In genomic region chr14:39755269-39755878, GRCh38 we compare ENCODE assay signal across 19 cellular contexts.
DNase-seq lines count a peak whose midpoint lies in the region; ATAC-seq, FAIRE-seq and TF ChIP-seq lines count a peak whose summit lies in the region.
"Had no signal": no experiment of that assay in that cellular context is flagged by ENCODE, and none has a peak within 500 bp of the region (broad histone marks: within the 10 kb centered on the region; RNA-seq: fewer than 3 reads in every experiment).

No MANE protein-coding gene starts in this region.

- H3K4me3 ChIP-seq in GM23338 (no peak overlapping the region), vagina (no peak overlapping the region)
- H3K4me3 ChIP-seq: lung, testis had no signal

- no peak for TF ChIP-seq POLR2A in vagina (IDR thresholded peaks at IDR 0.05)

- H3K36me3 Mint-ChIP-seq in GM23338 (ENCODE audit: low read depth): no peaks in the 10 kb centered on the region
- H3K36me3 Mint-ChIP-seq: brain, natural killer cell had no signal

- TF ChIP-seq CTCF in GM23338 (conservative IDR thresholded peaks at IDR 0.05; ENCODE audit: low read depth in 2 of 2): no peak
- TF ChIP-seq CTCF in vagina (IDR thresholded peaks at IDR 0.05): no peak
- no peak for TF ChIP-seq CTCF in D721Med (IDR thresholded peaks at IDR 0.05; ENCODE audit: insufficient read depth, missing control alignments)

- H3K27me3 Mint-ChIP-seq in GM23338 (ENCODE audit: insufficient read depth, low read depth, poor library complexity): no peaks in the 10 kb centered on the region
- H3K27me3 Mint-ChIP-seq: brain had no signal

- H3K27me3 ChIP-seq in GM23338 (ENCODE audit: insufficient read depth) (no peaks in the 10 kb centered on the region), vagina (no peaks in the 10 kb centered on the region)
- H3K27me3 ChIP-seq: BE2C, testis had no signal

- no peak for FAIRE-seq in D721Med (lab: Jason Lieb, UNC)

- H3K36me3 ChIP-seq in GM23338 (ENCODE audit: insufficient read depth) (no peaks in the 10 kb centered on the region), vagina (no peaks in the 10 kb centered on the region)
- H3K36me3 ChIP-seq: BE2C had no signal

- H3K4me2 ChIP-seq in GM23338: no peak overlapping the region

- DNase-seq in GM23338 (ENCODE audit: low spot score) (no peak), kidney glomerular epithelial cell (lab: John Stamatoyannopoulos, UW) (peak; percentile 10), NCI-H526 (lab: John Stamatoyannopoulos, UW) (no peak), vagina (ENCODE audit: extremely low spot score in 2 of 2) (no peak), D721Med (ENCODE audit: insufficient read length, low spot score) (no peak)
- DNase-seq: activated CD8-positive, alpha-beta T cell treated with anti-CD3 and anti-CD28 coated beads, Interleukin-2, amount 10 ng/mL, durations not matched to agents 7 days and 5 days; activated gamma-delta T cell; BE2C; natural killer cell; NCI-H146; NCI-H446 treated with DMSO at 0.1 percent for 48 hours; OCI-M1; testis had no signal

- intact Hi-C loops in vagina (cut with DNase I): no loop called here

- H3K9me3 Mint-ChIP-seq in GM23338: no peaks in the 10 kb centered on the region
- H3K9me3 Mint-ChIP-seq: brain had no signal

- H4K20me1 ChIP-seq in GM23338 (replicated peaks; ENCODE audit: insufficient read depth): no peaks in the 10 kb centered on the region

- no peak overlapping the region for H3K27ac ChIP-seq in GM23338 (ENCODE audit: low read depth)
- H3K27ac ChIP-seq in vagina: no peak overlapping the region
- H3K27ac ChIP-seq: testis had no signal

- no peaks in the 10 kb centered on the region for H3F3A ChIP-seq in GM23338 (replicated peaks; ENCODE audit: low read depth)

- ATAC-seq in GM19324 (IDR thresholded peaks at IDR 0.05; ENCODE audit: low FRiP score, unreplicated experiment) (peak; percentile 56), GM23338 (no peak), HG03196 (IDR thresholded peaks at IDR 0.05; ENCODE audit: unreplicated experiment) (peak; percentile 94), GM18517 (IDR thresholded peaks at IDR 0.05; ENCODE audit: unreplicated experiment) (no peak)
- ATAC-seq: activated CD8-positive, alpha-beta T cell treated with anti-CD3 and anti-CD28 coated beads, Interleukin-2, amount 10 ng/mL, durations not matched to agents 7 days and 5 days; natural killer cell; SK-N-SH treated with all-trans-retinoic acid at 6 μM for 48 hours had no signal

- H3K27ac Mint-ChIP-seq in GM23338: 0 out of 2 replicates have a peak overlapping the region, but pooled peaks have one; percentile 13
- H3K27ac Mint-ChIP-seq: activated CD8-positive, alpha-beta T cell treated with anti-CD3 and anti-CD28 coated beads, Interleukin-2, amount 10 ng/mL, durations not matched to agents 7 days and 5 days; brain; natural killer cell had no signal

- H3K4me1 ChIP-seq in GM23338 (ENCODE audit: insufficient read depth): no peaks in the 10 kb centered on the region
- no peaks in the 10 kb centered on the region for H3K4me1 ChIP-seq in vagina
- H3K4me1 ChIP-seq: BE2C, testis had no signal

- no peak overlapping the region for H2AFZ ChIP-seq in GM23338

- no peaks in the 10 kb centered on the region for H3K9me2 ChIP-seq in GM23338 (ENCODE audit: insufficient read depth)

- H3K4me3 Mint-ChIP-seq in GM23338: no peak overlapping the region
- H3K4me3 Mint-ChIP-seq: activated CD8-positive, alpha-beta T cell treated with anti-CD3 and anti-CD28 coated beads, Interleukin-2, amount 10 ng/mL, durations not matched to agents 7 days and 5 days; brain; natural killer cell had no signal

- H3K9me3 ChIP-seq in vagina: no peaks in the 10 kb centered on the region
- H3K9me3 ChIP-seq: BE2C, testis had no signal

- H3K79me2 ChIP-seq in GM23338 (replicated peaks; ENCODE audit: insufficient read depth): no peaks in the 10 kb centered on the region

- 0 out of 3 replicates have a peak, but pooled peaks cover 3% of the 10 kb centered on the region for H3K4me1 Mint-ChIP-seq in GM23338
- H3K4me1 Mint-ChIP-seq: natural killer cell had no signal

TF ChIP-seq in GM23338, 12 proteins besides CTCF, POLR2A, EP300 and RAD21 (continues in another document):
- TF ChIP-seq, protein P1, sequence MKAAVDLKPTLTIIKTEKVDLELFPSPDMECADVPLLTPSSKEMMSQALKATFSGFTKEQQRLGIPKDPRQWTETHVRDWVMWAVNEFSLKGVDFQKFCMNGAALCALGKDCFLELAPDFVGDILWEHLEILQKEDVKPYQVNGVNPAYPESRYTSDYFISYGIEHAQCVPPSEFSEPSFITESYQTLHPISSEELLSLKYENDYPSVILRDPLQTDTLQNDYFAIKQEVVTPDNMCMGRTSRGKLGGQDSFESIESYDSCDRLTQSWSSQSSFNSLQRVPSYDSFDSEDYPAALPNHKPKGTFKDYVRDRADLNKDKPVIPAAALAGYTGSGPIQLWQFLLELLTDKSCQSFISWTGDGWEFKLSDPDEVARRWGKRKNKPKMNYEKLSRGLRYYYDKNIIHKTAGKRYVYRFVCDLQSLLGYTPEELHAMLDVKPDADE (IDR thresholded peaks at IDR 0.05): no peak
- no peak for TF ChIP-seq ZNF114 (CRISPR knock-in tag; IDR thresholded peaks at IDR 0.05)
- TF ChIP-seq NANOG (IDR thresholded peaks at IDR 0.05; ENCODE audit: borderline replicate concordance): no peak
- TF ChIP-seq STAT1 (IDR thresholded peaks at IDR 0.05; ENCODE audit: unreplicated experiment): no peak
- TF ChIP-seq EZH2 (IDR thresholded peaks at IDR 0.05; ENCODE audit: low read depth, unreplicated experiment): no peak
- TF ChIP-seq, protein P2, sequence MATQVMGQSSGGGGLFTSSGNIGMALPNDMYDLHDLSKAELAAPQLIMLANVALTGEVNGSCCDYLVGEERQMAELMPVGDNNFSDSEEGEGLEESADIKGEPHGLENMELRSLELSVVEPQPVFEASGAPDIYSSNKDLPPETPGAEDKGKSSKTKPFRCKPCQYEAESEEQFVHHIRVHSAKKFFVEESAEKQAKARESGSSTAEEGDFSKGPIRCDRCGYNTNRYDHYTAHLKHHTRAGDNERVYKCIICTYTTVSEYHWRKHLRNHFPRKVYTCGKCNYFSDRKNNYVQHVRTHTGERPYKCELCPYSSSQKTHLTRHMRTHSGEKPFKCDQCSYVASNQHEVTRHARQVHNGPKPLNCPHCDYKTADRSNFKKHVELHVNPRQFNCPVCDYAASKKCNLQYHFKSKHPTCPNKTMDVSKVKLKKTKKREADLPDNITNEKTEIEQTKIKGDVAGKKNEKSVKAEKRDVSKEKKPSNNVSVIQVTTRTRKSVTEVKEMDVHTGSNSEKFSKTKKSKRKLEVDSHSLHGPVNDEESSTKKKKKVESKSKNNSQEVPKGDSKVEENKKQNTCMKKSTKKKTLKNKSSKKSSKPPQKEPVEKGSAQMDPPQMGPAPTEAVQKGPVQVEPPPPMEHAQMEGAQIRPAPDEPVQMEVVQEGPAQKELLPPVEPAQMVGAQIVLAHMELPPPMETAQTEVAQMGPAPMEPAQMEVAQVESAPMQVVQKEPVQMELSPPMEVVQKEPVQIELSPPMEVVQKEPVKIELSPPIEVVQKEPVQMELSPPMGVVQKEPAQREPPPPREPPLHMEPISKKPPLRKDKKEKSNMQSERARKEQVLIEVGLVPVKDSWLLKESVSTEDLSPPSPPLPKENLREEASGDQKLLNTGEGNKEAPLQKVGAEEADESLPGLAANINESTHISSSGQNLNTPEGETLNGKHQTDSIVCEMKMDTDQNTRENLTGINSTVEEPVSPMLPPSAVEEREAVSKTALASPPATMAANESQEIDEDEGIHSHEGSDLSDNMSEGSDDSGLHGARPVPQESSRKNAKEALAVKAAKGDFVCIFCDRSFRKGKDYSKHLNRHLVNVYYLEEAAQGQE (IDR thresholded peaks at IDR 0.05; ENCODE audit: unreplicated experiment): no peak

Comparison
In these comparisons a context has a peak if more than half of its experiments do, and no peak if none do; other contexts are left out.
1. ATAC-seq: peak in GM19324 (single experiment) and HG03196 (single experiment); none in GM23338 (single experiment) and GM18517 (single experiment).